In genomic region chr3:40718209-40718608, GRCh38 we compare ENCODE assay signal across 12 cellular contexts.
DNase-seq lines count a peak whose midpoint lies in the region; ATAC-seq, FAIRE-seq and TF ChIP-seq lines count a peak whose summit lies in the region.
"Had no signal": no experiment of that assay in that cellular context is flagged by ENCODE, and none has a peak within 500 bp of the region (broad histone marks: within the 10 kb centered on the region; RNA-seq: fewer than 3 reads in every experiment).

No MANE protein-coding gene starts in this region.

- peaks cover 17% of the 10 kb centered on the region for H3K4me1 Mint-ChIP-seq in MCF 10A (ENCODE audit: insufficient read depth, unreplicated experiment)
- no peaks in the 10 kb centered on the region for H3K4me1 Mint-ChIP-seq in activated T-helper 2 cell treated with anti-CD3 and anti-CD28 coated beads, Interferon-gamma antibody, Interleukin-2, Interleukin-4, amounts not matched to agents 10 μg/mL and 5 μg/mL and 100 μg/mL, durations not matched to agents 14 hours and 24 hours and 36 hours (ENCODE audit: low read depth)

- no peaks in the 10 kb centered on the region for H3K9me3 Mint-ChIP-seq in MCF 10A (ENCODE audit: unreplicated experiment)
- no peaks in the 10 kb centered on the region for H3K9me3 Mint-ChIP-seq in activated T-helper 2 cell treated with anti-CD3 and anti-CD28 coated beads, Interferon-gamma antibody, Interleukin-2, Interleukin-4, amounts not matched to agents 10 μg/mL and 5 μg/mL and 100 μg/mL, durations not matched to agents 14 hours and 24 hours and 36 hours

- BruUV-seq in MCF 10A (replicated peaks; lab: Mats Ljungman, UMichigan) = no TSS peak

- no peak overlapping the region for H3K4me3 Mint-ChIP-seq in MCF 10A (ENCODE audit: unreplicated experiment)
- H3K4me3 Mint-ChIP-seq in activated T-helper 2 cell treated with anti-CD3 and anti-CD28 coated beads, Interferon-gamma antibody, Interleukin-2, Interleukin-4, amounts not matched to agents 10 μg/mL and 5 μg/mL and 100 μg/mL, durations not matched to agents 14 hours and 24 hours and 36 hours (ENCODE audit: low read depth) = no peak overlapping the region

- CTCF ChIA-PET in MCF 10A (lab: Yijun Ruan, JAX) = interaction anchor here (0.9 to 4.2 kb wide), 5 partner anchors 133 to 1164 kb away, joined by 3 to 25 read pairs (median 19); no protein-coding TSS in a partner anchor

- no peak for TF ChIP-seq CTCF in MCF 10A (IDR thresholded peaks at IDR 0.05; ENCODE audit: unreplicated experiment)

- H3K27ac Mint-ChIP-seq in MCF 10A (ENCODE audit: low read depth, unreplicated experiment) = no peak overlapping the region
- H3K27ac Mint-ChIP-seq in activated T-helper 2 cell treated with anti-CD3 and anti-CD28 coated beads, Interferon-gamma antibody, Interleukin-2, Interleukin-4, amounts not matched to agents 10 μg/mL and 5 μg/mL and 100 μg/mL, durations not matched to agents 14 hours and 24 hours and 36 hours = no peak overlapping the region

- H3K27me3 Mint-ChIP-seq in MCF 10A (ENCODE audit: insufficient read depth, unreplicated experiment) = no peaks in the 10 kb centered on the region
- H3K27me3 Mint-ChIP-seq in activated T-helper 2 cell treated with anti-CD3 and anti-CD28 coated beads, Interferon-gamma antibody, Interleukin-2, Interleukin-4, amounts not matched to agents 10 μg/mL and 5 μg/mL and 100 μg/mL, durations not matched to agents 14 hours and 24 hours and 36 hours (ENCODE audit: low read depth) = peaks cover 10% of the 10 kb centered on the region

- FAIRE-seq in GM12891 (lab: Jason Lieb, UNC) = peak; percentile 64

- ATAC-seq in GM21423 (IDR thresholded peaks at IDR 0.05; ENCODE audit: unreplicated experiment) = peak; percentile 24
- peak; percentile 13 for ATAC-seq in HG03139 (IDR thresholded peaks at IDR 0.05; ENCODE audit: unreplicated experiment)
- ATAC-seq in Right ventricle myocardium superior (ENCODE audit: poor library complexity) = no peak

- POLR2A ChIA-PET in MCF 10A (lab: Yijun Ruan, JAX) = interaction anchor here (0.7 to 2.0 kb wide), 2 partner anchors 24 to 481 kb away, joined by 3 to 6 read pairs; partner anchors contain the start of gene CTNNB1

- no peak for TF ChIP-seq POLR2A in GM12891 (IDR thresholded peaks at IDR 0.05; ENCODE audit: low read depth, low read length)

- no peaks in the 10 kb centered on the region for H3K36me3 Mint-ChIP-seq in MCF 10A (ENCODE audit: insufficient read depth, unreplicated experiment)
- no peaks in the 10 kb centered on the region for H3K36me3 Mint-ChIP-seq in activated T-helper 2 cell treated with anti-CD3 and anti-CD28 coated beads, Interferon-gamma antibody, Interleukin-2, Interleukin-4, amounts not matched to agents 10 μg/mL and 5 μg/mL and 100 μg/mL, durations not matched to agents 14 hours and 24 hours and 36 hours (ENCODE audit: low read depth)

- intact Hi-C loops in MCF 10A (cut with micrococcal nuclease) = no loop called here
- intact Hi-C loops in activated T-helper 2 cell treated with anti-CD3 and anti-CD28 coated beads, Interferon-gamma antibody, Interleukin-2, Interleukin-4, amounts not matched to agents 10 μg/mL and 5 μg/mL and 100 μg/mL, durations not matched to agents 14 hours and 24 hours and 36 hours (cut with micrococcal nuclease) = no loop called here
- intact Hi-C loops in Right ventricle myocardium superior (cut with DNase I) = no loop called here

- DNase-seq in GM12891 (ENCODE audit: insufficient read length, low spot score) (no peak), MCF 10A (ENCODE audit: unreplicated experiment) (peak; percentile 9), NCI-H748 (lab: John Stamatoyannopoulos, UW; ENCODE audit: unreplicated experiment) (no peak), Right ventricle myocardium superior (no peak)
- no peak for DNase-seq in stimulated activated CD4-positive, alpha-beta T cell treated with anti-CD3 and anti-CD28 coated beads, Interleukin-2, amount 100 ng/mL, for 24 hours
- DNase-seq in activated T-helper 2 cell treated with anti-CD3 and anti-CD28 coated beads, Interferon-gamma antibody, Interleukin-2, Interleukin-4, amounts not matched to agents 10 μg/mL and 5 μg/mL and 100 μg/mL, durations not matched to agents 14 hours and 24 hours and 36 hours (ENCODE audit: low spot score) = no peak
- DNase-seq: activated naive CD4-positive, alpha-beta T cell treated with anti-CD3 and anti-CD28 coated beads, Interleukin-2, amount 50 U/mL, for 16 hours; foreskin melanocyte; NCI-H2107; thyroid gland had no signal

TF ChIP-seq in GM12891, 5 proteins besides CTCF, POLR2A, EP300 and RAD21:
- no peak for TF ChIP-seq PAX5 (IDR thresholded peaks at IDR 0.05; ENCODE audit: insufficient read depth, low read length, severe bottlenecking)
- TF ChIP-seq POU2F2 (IDR thresholded peaks at IDR 0.05; ENCODE audit: low read depth, low read length) = no peak
- no peak for TF ChIP-seq TAF1 (IDR thresholded peaks at IDR 0.05; ENCODE audit: low read depth, low read length)
